Comparison of ENCODE assay signal across 1 cellular context in the genomic region with DNA sequence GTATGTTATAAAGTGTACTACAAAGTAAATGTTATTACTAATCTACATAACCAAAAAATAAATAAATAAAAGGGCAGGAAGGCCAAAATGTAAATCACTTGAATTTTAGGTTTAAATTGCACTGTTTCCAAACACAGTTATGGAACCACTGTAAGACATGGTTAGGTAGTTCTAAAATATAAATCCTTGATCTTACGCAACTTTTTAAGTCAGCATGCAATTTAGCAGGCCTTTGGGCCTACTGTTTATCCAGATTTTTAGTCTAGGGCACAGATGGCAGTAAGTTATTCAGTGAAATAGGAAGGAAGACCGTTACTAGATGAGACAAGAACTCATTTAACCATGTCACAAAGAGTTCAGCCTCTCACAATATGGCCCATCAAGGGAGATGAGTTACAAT.
TF ChIP-seq lines count a peak whose summit lies in the region.

No MANE protein-coding gene starts in this region.

TF ChIP-seq in K562, 482 proteins besides CTCF, POLR2A, EP300 and RAD21:
- TF ChIP-seq, protein P1, sequence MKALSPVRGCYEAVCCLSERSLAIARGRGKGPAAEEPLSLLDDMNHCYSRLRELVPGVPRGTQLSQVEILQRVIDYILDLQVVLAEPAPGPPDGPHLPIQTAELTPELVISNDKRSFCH (CRISPR knock-in tag; IDR thresholded peaks at IDR 0.05): no peak
- TF ChIP-seq, protein P1 (tag; IDR thresholded peaks at IDR 0.05): no peak
- TF ChIP-seq, protein P2, sequence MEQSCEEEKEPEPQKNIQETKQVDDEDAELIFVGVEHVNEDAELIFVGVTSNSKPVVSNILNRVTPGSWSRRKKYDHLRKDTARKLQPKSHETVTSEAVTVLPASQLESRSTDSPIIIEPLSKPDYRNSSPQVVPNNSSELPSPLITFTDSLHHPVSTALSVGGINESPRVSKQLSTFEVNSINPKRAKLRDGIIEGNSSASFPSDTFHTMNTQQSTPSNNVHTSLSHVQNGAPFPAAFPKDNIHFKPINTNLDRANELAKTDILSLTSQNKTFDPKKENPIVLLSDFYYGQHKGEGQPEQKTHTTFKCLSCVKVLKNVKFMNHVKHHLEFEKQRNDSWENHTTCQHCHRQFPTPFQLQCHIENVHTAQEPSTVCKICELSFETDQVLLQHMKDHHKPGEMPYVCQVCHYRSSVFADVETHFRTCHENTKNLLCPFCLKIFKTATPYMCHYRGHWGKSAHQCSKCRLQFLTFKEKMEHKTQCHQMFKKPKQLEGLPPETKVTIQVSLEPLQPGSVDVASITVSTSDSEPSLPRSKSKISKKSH (CRISPR knock-in tag; IDR thresholded peaks at IDR 0.05): no peak
- TF ChIP-seq SAFB2 (IDR thresholded peaks at IDR 0.05; ENCODE audit: borderline replicate concordance, low read depth, low read length, severe bottlenecking) (no peak), CEBPG (CRISPR knock-in tag; IDR thresholded peaks at IDR 0.05) (no peak), CEBPG (tag; conservative IDR thresholded peaks at IDR 0.05 in 1 of 2, IDR thresholded peaks at IDR 0.05 in 1 of 2) (peak; percentile 68), ZNF431 (CRISPR knock-in tag; IDR thresholded peaks at IDR 0.05) (no peak), NR3C1 (CRISPR knock-in tag; IDR thresholded peaks at IDR 0.05) (no peak), HMG20A (CRISPR knock-in tag; conservative IDR thresholded peaks at IDR 0.05) (no peak), CEBPB (tag; IDR thresholded peaks at IDR 0.05) (peak; percentile 82)
- TF ChIP-seq, protein P3, sequence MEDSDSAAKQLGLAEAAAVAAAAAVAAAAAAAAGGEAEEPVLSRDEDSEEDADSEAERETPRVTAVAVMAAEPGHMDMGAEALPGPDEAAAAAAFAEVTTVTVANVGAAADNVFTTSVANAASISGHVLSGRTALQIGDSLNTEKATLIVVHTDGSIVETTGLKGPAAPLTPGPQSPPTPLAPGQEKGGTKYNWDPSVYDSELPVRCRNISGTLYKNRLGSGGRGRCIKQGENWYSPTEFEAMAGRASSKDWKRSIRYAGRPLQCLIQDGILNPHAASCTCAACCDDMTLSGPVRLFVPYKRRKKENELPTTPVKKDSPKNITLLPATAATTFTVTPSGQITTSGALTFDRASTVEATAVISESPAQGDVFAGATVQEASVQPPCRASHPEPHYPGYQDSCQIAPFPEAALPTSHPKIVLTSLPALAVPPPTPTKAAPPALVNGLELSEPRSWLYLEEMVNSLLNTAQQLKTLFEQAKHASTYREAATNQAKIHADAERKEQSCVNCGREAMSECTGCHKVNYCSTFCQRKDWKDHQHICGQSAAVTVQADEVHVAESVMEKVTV (CRISPR knock-in tag; IDR thresholded peaks at IDR 0.05): no peak
- TF ChIP-seq, protein P4, sequence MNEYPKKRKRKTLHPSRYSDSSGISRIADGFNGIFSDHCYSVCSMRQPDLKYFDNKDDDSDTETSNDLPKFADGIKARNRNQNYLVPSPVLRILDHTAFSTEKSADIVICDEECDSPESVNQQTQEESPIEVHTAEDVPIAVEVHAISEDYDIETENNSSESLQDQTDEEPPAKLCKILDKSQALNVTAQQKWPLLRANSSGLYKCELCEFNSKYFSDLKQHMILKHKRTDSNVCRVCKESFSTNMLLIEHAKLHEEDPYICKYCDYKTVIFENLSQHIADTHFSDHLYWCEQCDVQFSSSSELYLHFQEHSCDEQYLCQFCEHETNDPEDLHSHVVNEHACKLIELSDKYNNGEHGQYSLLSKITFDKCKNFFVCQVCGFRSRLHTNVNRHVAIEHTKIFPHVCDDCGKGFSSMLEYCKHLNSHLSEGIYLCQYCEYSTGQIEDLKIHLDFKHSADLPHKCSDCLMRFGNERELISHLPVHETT (CRISPR knock-in tag; conservative IDR thresholded peaks at IDR 0.05 in 1 of 2, IDR thresholded peaks at IDR 0.05 in 1 of 2): no peak
